In genomic region chr4:100945789-100946188, GRCh38 we compare ENCODE assay signal across 25 cellular contexts.
"Had no signal": no experiment of that assay in that cellular context is flagged by ENCODE, and none has a peak within 500 bp of the region (broad histone marks: within the 10 kb centered on the region; RNA-seq: fewer than 3 reads in every experiment).

No MANE protein-coding gene starts in this region.

- DNase-seq: activated CD4-positive, alpha-beta memory T cell treated with anti-CD3 and anti-CD28 coated beads for 36 hours; activated CD4-positive, alpha-beta T cell treated with anti-CD3 and anti-CD28 coated beads, Interleukin-2, amount 10 ng/mL, durations not matched to agents 7 days and 5 days; activated CD4-positive, CD25-positive, alpha-beta regulatory T cell; activated CD8-positive, alpha-beta memory T cell treated with anti-CD3 and anti-CD28 coated beads for 24 hours; activated gamma-delta T cell treated with Interleukin-2 at 50 U/mL for 16 hours; activated naive CD4-positive, alpha-beta T cell treated with anti-CD3 and anti-CD28 coated beads, Interleukin-2, amount 10 ng/mL, durations not matched to agents 7 days and 5 days; activated naive CD8-positive, alpha-beta T cell treated with anti-CD3 and anti-CD28 coated beads for 36 hours; activated T-cell treated with anti-CD3 and anti-CD28 coated beads, Interleukin-2, amount 50 U/mL, for 72 hours; brain microvascular endothelial cell; cerebellar nuclear complex; MG63; NCI-H1105 treated with DMSO at 0.1 percent for 48 hours; NCI-H146; NCI-H187 treated with DMSO at 0.1 percent for 48 hours; NCI-H2081 treated with DMSO at 0.1 percent for 48 hours; NCI-H226; NCI-H526; NCI-H82; NK-92 treated with Interleukin-12 subunit alpha and Interleukin-12 subunit beta, amount 100 ng/mL, for 24 hours; OCI-M1; Right ventricle myocardium superior; SJCRH30; SK-N-SH; T-helper 1 cell had no signal

- ATAC-seq: activated T-cell treated with anti-CD3 and anti-CD28 coated beads, Interleukin-2, amount 50 U/mL, for 72 hours; Panc1 had no signal
